In the genomic region with DNA sequence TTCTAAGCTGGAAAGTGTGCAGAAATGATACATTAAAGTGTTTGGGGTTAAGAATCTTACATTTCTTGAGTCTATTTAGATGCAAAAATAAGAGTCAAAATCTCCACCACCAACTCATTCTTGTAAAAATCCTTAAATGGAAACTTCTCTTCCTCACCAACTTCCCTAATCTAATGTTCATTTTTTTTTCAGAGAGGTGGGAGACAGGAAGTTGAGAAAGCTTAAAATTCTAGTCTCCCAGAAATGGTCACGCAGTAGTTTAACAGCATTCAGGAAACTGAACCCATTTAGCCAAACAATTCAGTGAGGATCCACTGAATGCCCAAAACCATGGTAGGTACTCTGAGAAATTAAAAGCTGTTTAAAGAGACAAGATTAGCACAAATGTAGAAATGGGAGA, we compare ENCODE assay signal across 14 cellular contexts.
"Had no signal": no experiment of that assay in that cellular context is flagged by ENCODE, and none has a peak within 500 bp of the region (broad histone marks: within the 10 kb centered on the region; RNA-seq: fewer than 3 reads in every experiment).

No MANE protein-coding gene starts in this region.

- H3K27ac ChIP-seq: sigmoid colon, uterus had no signal

- H3K4me3 Mint-ChIP-seq: activated CD4-positive, alpha-beta T cell treated with anti-CD3 and anti-CD28 coated beads, Interleukin-2, amount 10 ng/mL, durations not matched to agents 7 days and 5 days; activated naive CD4-positive, alpha-beta T cell treated with anti-CD3 and anti-CD28 coated beads, Interleukin-2, amount 10 ng/mL, durations not matched to agents 7 days and 5 days; nephron progenitor cell had no signal

- DNase-seq: activated CD4-positive, alpha-beta T cell treated with anti-CD3 and anti-CD28 coated beads, Interleukin-2, amount 10 ng/mL, durations not matched to agents 7 days and 5 days; activated CD4-positive, CD25-positive, alpha-beta regulatory T cell; activated naive CD4-positive, alpha-beta T cell treated with anti-CD3 and anti-CD28 coated beads, Interleukin-2, amount 10 ng/mL, durations not matched to agents 7 days and 5 days; effector CD8-positive, alpha-beta T cell; gastrocnemius medialis; islet precursor cell; nephron progenitor cell; sigmoid colon; stimulated activated CD4-positive, alpha-beta T cell treated with anti-CD3 and anti-CD28 coated beads, Interleukin-15, amount 100 ng/mL, for 24 hours; stimulated activated CD4-positive, alpha-beta T cell treated with anti-CD3 and anti-CD28 coated beads, Interleukin-4, amount 100 ng/mL, for 24 hours; stomach; uterus had no signal

- H3K27me3 ChIP-seq: gastrocnemius medialis, sigmoid colon, stomach, uterus had no signal

- H3K27ac Mint-ChIP-seq: activated CD4-positive, alpha-beta T cell treated with anti-CD3 and anti-CD28 coated beads, Interleukin-2, amount 10 ng/mL, durations not matched to agents 7 days and 5 days; activated naive CD4-positive, alpha-beta T cell treated with anti-CD3 and anti-CD28 coated beads, Interleukin-2, amount 10 ng/mL, durations not matched to agents 7 days and 5 days; activated T-helper 2 cell treated with anti-CD3 and anti-CD28 coated beads, Interferon-gamma antibody, Interleukin-2, Interleukin-4, amounts not matched to agents 10 μg/mL and 5 μg/mL and 100 μg/mL, durations not matched to agents 14 hours and 24 hours and 36 hours; nephron progenitor cell had no signal

- ATAC-seq: gastrocnemius medialis had no signal

- H3K4me1 Mint-ChIP-seq: activated CD4-positive, alpha-beta T cell treated with anti-CD3 and anti-CD28 coated beads, Interleukin-2, amount 10 ng/mL, durations not matched to agents 7 days and 5 days; activated naive CD4-positive, alpha-beta T cell treated with anti-CD3 and anti-CD28 coated beads, Interleukin-2, amount 10 ng/mL, durations not matched to agents 7 days and 5 days had no signal

- H3K36me3 ChIP-seq: gastrocnemius medialis, sigmoid colon, stomach, thoracic aorta, uterus had no signal

- H3K9me3 ChIP-seq: gastrocnemius medialis, sigmoid colon, stomach, thoracic aorta, uterus had no signal

- H3K4me3 ChIP-seq: gastrocnemius medialis, sigmoid colon, stomach, thoracic aorta, uterus had no signal

- H3K36me3 Mint-ChIP-seq: activated naive CD4-positive, alpha-beta T cell treated with anti-CD3 and anti-CD28 coated beads, Interleukin-2, amount 10 ng/mL, durations not matched to agents 7 days and 5 days had no signal

- H3K9me3 Mint-ChIP-seq: activated CD4-positive, alpha-beta T cell treated with anti-CD3 and anti-CD28 coated beads, Interleukin-2, amount 10 ng/mL, durations not matched to agents 7 days and 5 days; activated naive CD4-positive, alpha-beta T cell treated with anti-CD3 and anti-CD28 coated beads, Interleukin-2, amount 10 ng/mL, durations not matched to agents 7 days and 5 days; activated T-helper 2 cell treated with anti-CD3 and anti-CD28 coated beads, Interferon-gamma antibody, Interleukin-2, Interleukin-4, amounts not matched to agents 10 μg/mL and 5 μg/mL and 100 μg/mL, durations not matched to agents 14 hours and 24 hours and 36 hours had no signal

- H3K4me1 ChIP-seq: gastrocnemius medialis, uterus had no signal
